Comparison of ENCODE assay signal across 8 cellular contexts in genomic region chrX:10190367-10190766, GRCh38. TPM values are rescaled to one million over a fixed set of nuclear protein-coding genes. Genes with fewer than 3 reads are reported as not detected.
DNase-seq lines count a peak whose midpoint lies in the region; ATAC-seq, FAIRE-seq and TF ChIP-seq lines count a peak whose summit lies in the region.

No MANE protein-coding gene starts in this region.

- no peak overlapping the region for H3K4me3 ChIP-seq in fibroblast of the aortic adventitia (ENCODE audit: low read depth, low read length)
- H3K4me3 ChIP-seq in pancreas, result no peak overlapping the region

- peak overlapping the region in 1 of 4 donors; percentile 20 for H3K27ac ChIP-seq in pancreas

- FAIRE-seq in pancreas (lab: Jason Lieb, UNC), result peak; percentile 86

- intact Hi-C loops in pancreas (cut with DNase I), result loop anchor here in 1 of 3 donors (10.0 kb wide), 3 partner anchors 444 to 944 kb away; no protein-coding TSS in a partner anchor

- 3 to 6% methylated on average over 3 of the region's 3 CpGs for WGBS in pancreas, 2 donors

- DNase-seq in AG08395 (ENCODE audit: low spot score), result peak; percentile 58
- DNase-seq in NCI-H1092 treated with DMSO at 0.1 percent for 48 hours (lab: John Stamatoyannopoulos, UW), result peak; percentile 71
- DNase-seq in SKM-1 (lab: John Stamatoyannopoulos, UW; ENCODE audit: unreplicated experiment), result peak; percentile 1
- peak; percentile 88 for DNase-seq in fibroblast of the aortic adventitia (ENCODE audit: low read depth)
- peak in 2 of 6 donors; percentile 26 to 39 for DNase-seq in pancreas

- H3K4me1 ChIP-seq in pancreas, result no peaks in the 10 kb centered on the region

- no peaks in the 10 kb centered on the region for H3K36me3 ChIP-seq in pancreas

- ATAC-seq in GM18909 (IDR thresholded peaks at IDR 0.05; ENCODE audit: poor library complexity, unreplicated experiment), result peak; percentile 59
- peak; percentile 88 to 94 (median 91) for ATAC-seq in pancreas
- no peak for ATAC-seq in HG03460 (IDR thresholded peaks at IDR 0.05; ENCODE audit: unreplicated experiment)
- ATAC-seq in HG03196 (IDR thresholded peaks at IDR 0.05; ENCODE audit: unreplicated experiment), result no peak

- TF ChIP-seq CTCF in fibroblast of the aortic adventitia (IDR thresholded peaks at IDR 0.05; ENCODE audit: insufficient read depth, low read length) (peak; percentile 47), pancreas (IDR thresholded peaks at IDR 0.05) (peak in 1 of 4 donors; percentile 12)

- no peaks in the 10 kb centered on the region for H3K27me3 ChIP-seq in pancreas

- H3K9me3 ChIP-seq in pancreas, result no peaks in the 10 kb centered on the region

RNA-seq across cellular contexts. Expression of gene CLCN4, which starts 33.6 kb away (rescaled TPM):
- 6.7 and 15.1 TPM in 2 replicates for total RNA-seq in fibroblast of the aortic adventitia (ENCODE audit: low replicate concordance)
- 1 to 10 TPM; 1.3 to 4.0 (median 2.4) TPM for total RNA-seq in pancreas
- 1 to 10 TPM in 1 of 2 donors, under 1 TPM in 1; 0.57 to 3.3 TPM for polyA plus RNA-seq in pancreas

Comparison
In these comparisons a context has a peak if more than half of its experiments do, and no peak if none do; other contexts are left out.
1. ATAC-seq: peak in GM18909 (single experiment) and pancreas (4 of 4); none in HG03460 (single experiment) and HG03196 (single experiment).